In genomic region chr10:93719901-93720300, GRCh38 we compare ENCODE assay signal across 1 cellular context.
TF ChIP-seq lines count a peak whose summit lies in the region.

No MANE protein-coding gene starts in this region.

TF ChIP-seq in GM23338, 12 proteins besides CTCF, POLR2A, EP300 and RAD21 (continued from another document):
- TF ChIP-seq REST (IDR thresholded peaks at IDR 0.05; ENCODE audit: unreplicated experiment), result no peak
